ENCODE assay signal across 10 cellular contexts in genomic region chr2:74715880-74716279, GRCh38.
DNase-seq lines count a peak whose midpoint lies in the region; ATAC-seq and TF ChIP-seq lines count a peak whose summit lies in the region.
"Had no signal": no experiment of that assay in that cellular context is flagged by ENCODE, and none has a peak within 500 bp of the region (broad histone marks: within the 10 kb centered on the region; RNA-seq: fewer than 3 reads in every experiment).

No MANE protein-coding gene starts in this region.

- H3K36me3 ChIP-seq in body of pancreas (replicated peaks in 1 of 2; ENCODE audit: insufficient read depth in 1 of 2, low read depth in 2 of 2), result no peaks in the 10 kb centered on the region
- H3K36me3 ChIP-seq: prostate gland had no signal

- H3K4me3 ChIP-seq in iPS-11a (ENCODE audit: low read depth, low read length), result peak overlapping the region; percentile 52
- peak overlapping the region in 1 of 2 donors; percentile 25 for H3K4me3 ChIP-seq in body of pancreas

- TF ChIP-seq CTCF in activated B cell treated with CpG ODN at 0.5 μM for 24 hours (IDR thresholded peaks at IDR 0.05) (no peak), body of pancreas (IDR thresholded peaks at IDR 0.05) (no peak)

- H3K36me3 Mint-ChIP-seq in T-helper 1 cell treated with Interleukin-12 subunit alpha and Interleukin-12 subunit beta and Interleukin-4 antibody, amounts not matched to agents 30 μg/mL and 1 μg/mL, for 36 hours (ENCODE audit: low read depth), result no peaks in the 10 kb centered on the region
- H3K36me3 Mint-ChIP-seq in activated B cell treated with CpG ODN at 0.5 μM for 24 hours (ENCODE audit: low read depth), result no peaks in the 10 kb centered on the region
- no peaks in the 10 kb centered on the region for H3K36me3 Mint-ChIP-seq in stimulated activated naive B cell treated with anti-CD40 and anti-IgM and Interleukin-4, amounts not matched to agents 10 μg/mL and 1 μg/mL and 100 μg/mL, for 72 hours

- H3K4me3 Mint-ChIP-seq in T-helper 1 cell treated with Interleukin-12 subunit alpha and Interleukin-12 subunit beta and Interleukin-4 antibody, amounts not matched to agents 30 μg/mL and 1 μg/mL, for 36 hours, result peak overlapping the region; percentile 76
- H3K4me3 Mint-ChIP-seq in activated B cell treated with CpG ODN at 0.5 μM for 24 hours, result peak overlapping the region; percentile 87
- H3K4me3 Mint-ChIP-seq in stimulated activated naive B cell treated with anti-CD40 and anti-IgM and Interleukin-4, amounts not matched to agents 10 μg/mL and 1 μg/mL and 100 μg/mL, for 72 hours, result peak overlapping the region; percentile 73 to 78

- CTCF ChIA-PET in activated B cell treated with CpG ODN at 0.5 μM for 24 hours (lab: Charles Lee), result interaction anchor here (0.9 to 8.9 kb wide), 7 partner anchors 24 to 169 kb away, joined by 3 to 158 read pairs (median 5); no protein-coding TSS in a partner anchor

- TF ChIP-seq POLR2A in body of pancreas (IDR thresholded peaks at IDR 0.05), result no peak

- H3K27me3 Mint-ChIP-seq in T-helper 1 cell treated with Interleukin-12 subunit alpha and Interleukin-12 subunit beta and Interleukin-4 antibody, amounts not matched to agents 30 μg/mL and 1 μg/mL, for 36 hours (ENCODE audit: low read depth), result peaks cover 32% of the 10 kb centered on the region
- H3K27me3 Mint-ChIP-seq in activated B cell treated with CpG ODN at 0.5 μM for 24 hours, result peaks cover 13% of the 10 kb centered on the region
- peaks cover 7 to 10% of the 10 kb centered on the region in 2 donors for H3K27me3 Mint-ChIP-seq in stimulated activated naive B cell treated with anti-CD40 and anti-IgM and Interleukin-4, amounts not matched to agents 10 μg/mL and 1 μg/mL and 100 μg/mL, for 72 hours

- POLR2A ChIA-PET in activated B cell treated with CpG ODN at 0.5 μM for 24 hours (lab: Charles Lee), result no interaction called here

- no peaks in the 10 kb centered on the region for H3K9me3 Mint-ChIP-seq in T-helper 1 cell treated with Interleukin-12 subunit alpha and Interleukin-12 subunit beta and Interleukin-4 antibody, amounts not matched to agents 30 μg/mL and 1 μg/mL, for 36 hours
- no peaks in the 10 kb centered on the region for H3K9me3 Mint-ChIP-seq in activated B cell treated with CpG ODN at 0.5 μM for 24 hours
- no peaks in the 10 kb centered on the region for H3K9me3 Mint-ChIP-seq in stimulated activated naive B cell treated with anti-CD40 and anti-IgM and Interleukin-4, amounts not matched to agents 10 μg/mL and 1 μg/mL and 100 μg/mL, for 72 hours

- WGBS in body of pancreas, 2 donors, result 42 to 46% methylated on average over 6 of the region's 6 CpGs

- H3K4me1 ChIP-seq in body of pancreas, result peaks cover 4% of the 10 kb centered on the region
- H3K4me1 ChIP-seq: prostate gland had no signal

- no peaks in the 10 kb centered on the region for H3K27me3 ChIP-seq in body of pancreas

- H3K27ac ChIP-seq in body of pancreas, result no peak overlapping the region
- H3K27ac ChIP-seq: C4-2B had no signal

- no peak overlapping the region for H3K27ac Mint-ChIP-seq in T-helper 1 cell treated with Interleukin-12 subunit alpha and Interleukin-12 subunit beta and Interleukin-4 antibody, amounts not matched to agents 30 μg/mL and 1 μg/mL, for 36 hours
- H3K27ac Mint-ChIP-seq in activated B cell treated with CpG ODN at 0.5 μM for 24 hours, result no peak overlapping the region
- H3K27ac Mint-ChIP-seq in stimulated activated naive B cell treated with anti-CD40 and anti-IgM and Interleukin-4, amounts not matched to agents 10 μg/mL and 1 μg/mL and 100 μg/mL, for 72 hours, result no peak overlapping the region

- intact Hi-C loops in activated B cell treated with CpG ODN at 0.5 μM for 24 hours (cut with micrococcal nuclease) (loop anchor here (1.0 kb wide), 3 partner anchors 26 to 160 kb away; no protein-coding TSS in a partner anchor), body of pancreas (cut with DNase I) (loop anchor here (2.0 kb wide), 1 partner anchor 161 kb away; no protein-coding TSS in a partner anchor)

- no peaks in the 10 kb centered on the region for H3K9me3 ChIP-seq in body of pancreas
- H3K9me3 ChIP-seq: prostate gland had no signal

- DNase-seq in T-helper 1 cell (no peak), activated B cell treated with CpG ODN at 0.5 μM for 24 hours (no peak), body of pancreas (no peak)
- no peak for DNase-seq in stimulated activated naive B cell treated with anti-CD40 and anti-IgM and Interleukin-4, amounts not matched to agents 10 μg/mL and 1 μg/mL and 100 μg/mL, for 72 hours
- DNase-seq in stimulated activated naive CD4-positive, alpha-beta T cell (lab: John Stamatoyannopoulos, UW), result no peak

- H3K4me1 Mint-ChIP-seq in T-helper 1 cell treated with Interleukin-12 subunit alpha and Interleukin-12 subunit beta and Interleukin-4 antibody, amounts not matched to agents 30 μg/mL and 1 μg/mL, for 36 hours (ENCODE audit: low read depth), result peaks cover 8% of the 10 kb centered on the region
- peaks cover 8% of the 10 kb centered on the region for H3K4me1 Mint-ChIP-seq in activated B cell treated with CpG ODN at 0.5 μM for 24 hours
- peaks cover 0 to 2% of the 10 kb centered on the region in 2 donors for H3K4me1 Mint-ChIP-seq in stimulated activated naive B cell treated with anti-CD40 and anti-IgM and Interleukin-4, amounts not matched to agents 10 μg/mL and 1 μg/mL and 100 μg/mL, for 72 hours

- ATAC-seq in activated B cell treated with CpG ODN at 0.5 μM for 24 hours (ENCODE audit: low read depth), result no peak
- no peak for ATAC-seq in stimulated activated naive B cell treated with anti-CD40 and anti-IgM and Interleukin-4, amounts not matched to agents 10 μg/mL and 1 μg/mL and 100 μg/mL, for 72 hours (replicated peaks)
- no peak for ATAC-seq in GM18519 (IDR thresholded peaks at IDR 0.05; ENCODE audit: low FRiP score, unreplicated experiment)
- no peak for ATAC-seq in body of pancreas
